ENCODE assay signal across 9 cellular contexts in the genomic region with DNA sequence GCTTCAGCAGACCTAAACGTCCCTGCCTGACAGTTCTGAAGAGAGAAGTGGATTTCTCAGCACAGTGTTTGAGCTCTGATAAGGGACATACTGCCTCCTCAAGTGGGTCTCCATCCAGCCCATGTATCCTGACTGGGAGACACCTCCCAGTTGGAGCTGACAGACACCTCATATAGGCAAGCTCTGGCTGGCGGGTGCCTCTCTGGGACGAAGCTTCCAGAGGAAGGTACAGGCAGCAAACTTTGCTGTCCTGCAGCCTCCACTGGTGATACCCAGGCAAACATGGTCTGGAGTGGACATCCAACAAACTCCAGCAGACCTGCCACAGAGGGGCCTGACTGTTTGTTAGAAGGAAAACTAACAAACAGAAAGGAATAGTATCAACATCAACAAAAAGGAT.
"Had no signal": no experiment of that assay in that cellular context is flagged by ENCODE, and none has a peak within 500 bp of the region (broad histone marks: within the 10 kb centered on the region; RNA-seq: fewer than 3 reads in every experiment).

No MANE protein-coding gene starts in this region.

- H3K9me3 ChIP-seq: HAP-1 had no signal

- H3K4me1 ChIP-seq: HAP-1 had no signal

- H2AFZ ChIP-seq: GM23248, GM23338 had no signal

- H3K4me2 ChIP-seq: GM23338 had no signal

- DNase-seq: GM23248, GOT3, H7, H9, HCEC 1CT, HFFc6 had no signal

- H3K9ac ChIP-seq: GM23248 had no signal

- H3K27ac ChIP-seq: GM23248 had no signal

- ATAC-seq: GM23338, HCT116 had no signal

- H3K4me3 ChIP-seq: GM23248, GM23338, HAP-1 had no signal

- H3K36me3 ChIP-seq: HAP-1 had no signal
